ENCODE assay signal across 10 cellular contexts in the genomic region with DNA sequence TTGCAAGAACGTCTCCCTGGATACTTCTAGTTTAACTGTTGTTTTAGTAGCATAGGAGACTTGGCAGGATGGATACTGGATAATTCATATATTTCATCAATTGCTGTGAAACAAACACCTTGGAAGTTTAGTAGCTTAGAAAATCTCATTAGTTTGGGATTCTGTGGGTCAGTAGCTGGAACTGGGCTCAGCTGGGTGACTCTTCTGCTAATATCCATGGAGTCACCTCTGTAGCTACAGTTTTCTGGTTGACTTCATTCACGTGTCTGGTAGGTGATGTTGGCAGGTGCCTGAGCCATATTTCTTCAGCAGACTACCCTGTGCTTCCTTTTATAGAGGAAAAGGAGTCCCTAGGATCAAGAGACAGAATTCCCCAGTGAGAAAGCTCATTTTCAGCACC.
"Had no signal": no experiment of that assay in that cellular context is flagged by ENCODE, and none has a peak within 500 bp of the region (broad histone marks: within the 10 kb centered on the region; RNA-seq: fewer than 3 reads in every experiment).

No MANE protein-coding gene starts in this region.

- H3K4me3 Mint-ChIP-seq: H9, HFFc6 had no signal

- H3K27ac ChIP-seq: GM23248 had no signal

- H3K9me3 ChIP-seq: HAP-1 had no signal

- H3K9ac ChIP-seq: GM23248 had no signal

- H2AFZ ChIP-seq: GM23248 had no signal

- ATAC-seq: HCT116 had no signal

- H3K4me3 ChIP-seq: GM23248, HAP-1 had no signal

- DNase-seq: GM23248, GOT3, H7, H9, HCEC 1CT, HFFc6 had no signal

- H3K4me1 ChIP-seq: HAP-1 had no signal

- H3K9me3 Mint-ChIP-seq: HFFc6 had no signal

- FAIRE-seq: H1, H54 had no signal

- H3K36me3 ChIP-seq: HAP-1 had no signal

- H3K27ac Mint-ChIP-seq: H9, HFFc6 had no signal
